8 cellular contexts compared by ENCODE assay signal in the genomic region with DNA sequence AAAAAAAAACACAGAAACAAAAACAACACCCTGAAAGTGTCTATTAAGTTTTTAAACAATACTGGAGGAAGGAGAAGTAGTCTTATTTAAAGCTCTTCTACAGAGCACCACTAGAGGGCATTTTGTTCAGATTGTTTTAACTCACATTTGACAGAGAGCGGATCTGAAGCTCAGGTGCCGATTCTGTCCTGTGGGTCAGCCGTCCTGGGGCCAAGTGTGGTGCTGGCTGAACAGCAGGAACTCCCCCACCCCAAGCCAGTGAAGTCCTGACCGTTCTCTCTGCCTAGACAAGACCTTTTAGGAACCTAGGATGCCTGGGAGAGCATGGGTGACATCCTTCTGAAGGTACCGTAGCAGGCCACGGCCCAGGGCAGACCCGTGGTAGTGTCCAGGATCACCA. TPM values are rescaled to one million over a fixed set of nuclear protein-coding genes. Genes with fewer than 3 reads are reported as not detected.
A peak's percentile ranks its signal among the peaks of the same experiment; 100 is the strongest.
DNase-seq lines count a peak whose midpoint lies in the region; ATAC-seq and TF ChIP-seq lines count a peak whose summit lies in the region.

No MANE protein-coding gene starts in this region.

- POLR2A ChIA-PET in CD8-positive, alpha-beta T cell (lab: Charles Lee), result no interaction called here

- H3K4ac ChIP-seq in mesendoderm (ENCODE audit: low read depth, low read length), result no peak overlapping the region

- no peak overlapping the region for H2BK15ac ChIP-seq in mesendoderm (replicated peaks; ENCODE audit: low read depth)

- no peak overlapping the region for H2BK5ac ChIP-seq in mesendoderm (ENCODE audit: low read length)

- no peak overlapping the region for H3K4me3 ChIP-seq in CD8-positive, alpha-beta T cell (ENCODE audit: low read depth, low read length)
- H3K4me3 ChIP-seq in H7 (ENCODE audit: insufficient read depth, low read depth, low read length) (no peak overlapping the region), mesendoderm (ENCODE audit: low read length) (no peak overlapping the region)

- peaks cover 45% of the 10 kb centered on the region for H3K4me1 Mint-ChIP-seq in CD8-positive, alpha-beta T cell (ENCODE audit: low read depth)

- no peak overlapping the region for H3K18ac ChIP-seq in mesendoderm (ENCODE audit: low read length)

- no CpG with 5 or more reads among the region's 7 CpGs for WGBS in mesendoderm (ENCODE audit: extremely low coverage, insufficient coverage, low lambda C conversion rate)

- no peak overlapping the region for H2AK5ac ChIP-seq in mesendoderm (ENCODE audit: low read length)

- CTCF ChIA-PET in CD8-positive, alpha-beta T cell (lab: Charles Lee), result interaction anchor here (0.7 to 2.9 kb wide), 13 partner anchors 10 to 456 kb away, joined by 3 to 17 read pairs (median 4); a partner anchor contains a TSS

- no peak overlapping the region for H3K9ac ChIP-seq in mesendoderm (ENCODE audit: low read length)

- H2BK120ac ChIP-seq in mesendoderm (ENCODE audit: low read depth, low read length), result no peak overlapping the region

- H3K36me3 Mint-ChIP-seq in CD8-positive, alpha-beta T cell, result peaks cover 67% of the 10 kb centered on the region

- no peak overlapping the region for H3K4me2 ChIP-seq in mesendoderm (ENCODE audit: low read length)

- no peaks in the 10 kb centered on the region for H3K9me3 ChIP-seq in CD8-positive, alpha-beta T cell (ENCODE audit: low read length)

- H3K27me3 ChIP-seq in CD8-positive, alpha-beta T cell (ENCODE audit: insufficient read depth, low read length), result no peaks in the 10 kb centered on the region
- H3K27me3 ChIP-seq in H7 (ENCODE audit: control insufficient read depth, insufficient read depth, low read length) (no peaks in the 10 kb centered on the region; the same call in 1 of the 2 replicates), mesendoderm (ENCODE audit: insufficient read depth, low read length, poor library complexity) (no peaks in the 10 kb centered on the region)

- peaks cover 23% of the 10 kb centered on the region for H3K4me1 ChIP-seq in CD8-positive, alpha-beta T cell (ENCODE audit: insufficient read depth, low read length)
- peaks cover 2% of the 10 kb centered on the region for H3K4me1 ChIP-seq in mesendoderm (ENCODE audit: control insufficient read depth, low read depth, low read length)

- ATAC-seq in CD8-positive, alpha-beta T cell, result peak; percentile 41
- ATAC-seq in HG03378 (IDR thresholded peaks at IDR 0.05; ENCODE audit: unreplicated experiment), result no peak

- peaks cover 9% of the 10 kb centered on the region for H3K9me3 Mint-ChIP-seq in CD8-positive, alpha-beta T cell

- H3K27me3 Mint-ChIP-seq in CD8-positive, alpha-beta T cell (ENCODE audit: low read depth), result no peaks in the 10 kb centered on the region

- intact Hi-C loops in CD8-positive, alpha-beta T cell (cut with DNase I, micrococcal nuclease), result loop anchor here (5.0 to 10.0 kb wide), 2 partner anchors 95 to 458 kb away; no protein-coding TSS in a partner anchor

- H3K4me3 Mint-ChIP-seq in CD8-positive, alpha-beta T cell, result no peak overlapping the region

- no peak overlapping the region for H3K23ac ChIP-seq in mesendoderm (ENCODE audit: low read length)

- peaks cover 32% of the 10 kb centered on the region for H3K36me3 ChIP-seq in CD8-positive, alpha-beta T cell (ENCODE audit: insufficient read depth, low read length)
- peaks cover 19% of the 10 kb centered on the region for H3K36me3 ChIP-seq in H7 (replicated peaks; ENCODE audit: control insufficient read depth, insufficient read depth, low read length)
- peaks cover 3% of the 10 kb centered on the region for H3K36me3 ChIP-seq in mesendoderm (ENCODE audit: control insufficient read depth, insufficient read depth, low read length)

- H3K27ac Mint-ChIP-seq in CD8-positive, alpha-beta T cell, result no peak overlapping the region

- H3K79me1 ChIP-seq in mesendoderm (ENCODE audit: low read length), result peaks cover 7% of the 10 kb centered on the region

- H4K5ac ChIP-seq in mesendoderm (ENCODE audit: low read length), result no peak overlapping the region

- peaks cover 5% of the 10 kb centered on the region for H3K79me2 ChIP-seq in mesendoderm (ENCODE audit: control insufficient read depth, insufficient read depth, low read length)

- H3K56ac ChIP-seq in mesendoderm (ENCODE audit: low read length), result no peak overlapping the region

- peak; percentile 57 for TF ChIP-seq CTCF in CD8-positive, alpha-beta T cell (IDR thresholded peaks at IDR 0.05)

- no peak overlapping the region for H3K27ac ChIP-seq in CD8-positive, alpha-beta T cell (ENCODE audit: low read depth, low read length)
- H3K27ac ChIP-seq in mesendoderm (ENCODE audit: low read depth, low read length), result no peak overlapping the region

- DNase-seq in CD8-positive, alpha-beta T cell, result no peak
- DNase-seq in H7 (peak; percentile 83), NOMO-1 treated with DMSO at 0.1 percent for 48 hours (lab: John Stamatoyannopoulos, UW; ENCODE audit: unreplicated experiment) (peak; percentile 87), cerebellar cortex (ENCODE audit: low spot score) (peak; percentile 60), mesendoderm (peak; percentile 37), retina (no peak), OCI-M2 (lab: John Stamatoyannopoulos, UW; ENCODE audit: unreplicated experiment) (no peak)

- H4K8ac ChIP-seq in mesendoderm (ENCODE audit: low read depth, low read length), result no peak overlapping the region

RNA-seq across cellular contexts. Expression of a gene that starts 3.9 kb away (rescaled TPM):
- total RNA-seq in CD8-positive, alpha-beta T cell, result 10 to 100 TPM; 82.2 to 85.2 TPM
- total RNA-seq in H7 (2014; rRNA removed; shearing (Covaris generic)), result 20.5 and 24.1 TPM in 2 replicates
- 16.9 TPM for polyA plus RNA-seq in mesendoderm (2013, experiment 1 of 2)
- polyA plus RNA-seq in mesendoderm (2013, experiment 2 of 2), result 16.9 TPM

Comparison
In these comparisons a context has a peak if more than half of its experiments do, and no peak if none do; other contexts are left out.
1. DNase-seq: peak in H7 (single experiment), NOMO-1 treated with DMSO at 0.1 percent for 48 hours (single experiment), cerebellar cortex (single experiment) and mesendoderm (single experiment); none in CD8-positive, alpha-beta T cell (0 of 7), retina (single experiment) and OCI-M2 (single experiment).